Comparison of ENCODE assay signal across 3 cellular contexts in the genomic region with DNA sequence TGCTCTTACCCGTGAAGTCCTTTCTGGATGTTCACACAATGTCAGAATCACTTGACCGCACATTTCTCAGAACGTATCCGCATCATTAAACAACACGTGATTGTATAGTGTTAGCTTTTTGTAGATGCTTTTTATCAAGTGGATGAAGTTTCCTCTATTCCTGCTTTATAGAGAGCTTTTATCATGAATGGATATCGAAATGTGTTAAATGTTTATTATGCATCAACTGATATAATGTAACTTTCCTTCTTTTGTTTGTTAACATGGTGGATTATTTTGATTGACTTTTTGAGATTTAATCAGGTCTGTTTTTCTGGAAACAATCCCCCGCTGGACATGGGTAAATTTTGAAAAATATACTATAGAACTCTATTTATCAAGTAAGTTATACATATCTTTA. TPM values are rescaled to one million over a fixed set of nuclear protein-coding genes. Genes with fewer than 3 reads are reported as not detected.
"Had no signal": no experiment of that assay in that cellular context is flagged by ENCODE, and none has a peak within 500 bp of the region (broad histone marks: within the 10 kb centered on the region; RNA-seq: fewer than 3 reads in every experiment).

A gene with protein sequence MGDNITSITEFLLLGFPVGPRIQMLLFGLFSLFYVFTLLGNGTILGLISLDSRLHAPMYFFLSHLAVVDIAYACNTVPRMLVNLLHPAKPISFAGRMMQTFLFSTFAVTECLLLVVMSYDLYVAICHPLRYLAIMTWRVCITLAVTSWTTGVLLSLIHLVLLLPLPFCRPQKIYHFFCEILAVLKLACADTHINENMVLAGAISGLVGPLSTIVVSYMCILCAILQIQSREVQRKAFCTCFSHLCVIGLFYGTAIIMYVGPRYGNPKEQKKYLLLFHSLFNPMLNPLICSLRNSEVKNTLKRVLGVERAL (minus strand): TSS at position 101 of the 400 bp plus-strand sequence. CDS start 5,164 bp downstream, outside the sequence.

RNA-seq across cellular contexts. Expression of the gene that starts here (rescaled TPM):
- total RNA-seq: K562, OCI-LY7, SJSA1 had no signal
